2 cellular contexts compared by ENCODE assay signal in the genomic region with DNA sequence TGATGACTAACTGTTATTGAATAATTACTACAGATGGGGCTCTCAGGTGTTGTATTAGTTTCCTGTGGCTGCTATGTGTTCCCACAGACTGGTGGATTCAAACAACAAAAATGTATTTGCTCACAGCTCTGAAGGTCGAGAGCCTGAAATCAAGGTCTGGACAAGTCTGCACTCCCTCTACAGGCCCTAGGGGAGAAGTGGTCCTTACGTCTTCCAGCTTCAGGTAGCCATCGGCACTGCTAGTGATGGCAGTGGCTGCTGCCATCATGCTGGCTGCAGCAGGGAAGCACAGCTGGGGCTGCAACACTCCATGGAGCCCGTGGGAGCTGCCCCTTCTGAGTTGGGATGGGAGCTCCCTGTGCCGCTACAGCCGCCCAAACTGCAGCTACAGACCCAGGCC.
TF ChIP-seq lines count a peak whose summit lies in the region.

No MANE protein-coding gene starts in this region.

TF ChIP-seq in SK-N-SH treated with all-trans-retinoic acid at 6 μM for 48 hours, 23 proteins besides CTCF, POLR2A, EP300 and RAD21:
- TF ChIP-seq, protein P1, sequence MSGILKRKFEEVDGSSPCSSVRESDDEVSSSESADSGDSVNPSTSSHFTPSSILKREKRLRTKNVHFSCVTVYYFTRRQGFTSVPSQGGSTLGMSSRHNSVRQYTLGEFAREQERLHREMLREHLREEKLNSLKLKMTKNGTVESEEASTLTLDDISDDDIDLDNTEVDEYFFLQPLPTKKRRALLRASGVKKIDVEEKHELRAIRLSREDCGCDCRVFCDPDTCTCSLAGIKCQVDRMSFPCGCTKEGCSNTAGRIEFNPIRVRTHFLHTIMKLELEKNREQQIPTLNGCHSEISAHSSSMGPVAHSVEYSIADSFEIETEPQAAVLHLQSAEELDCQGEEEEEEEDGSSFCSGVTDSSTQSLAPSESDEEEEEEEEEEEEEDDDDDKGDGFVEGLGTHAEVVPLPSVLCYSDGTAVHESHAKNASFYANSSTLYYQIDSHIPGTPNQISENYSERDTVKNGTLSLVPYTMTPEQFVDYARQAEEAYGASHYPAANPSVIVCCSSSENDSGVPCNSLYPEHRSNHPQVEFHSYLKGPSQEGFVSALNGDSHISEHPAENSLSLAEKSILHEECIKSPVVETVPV (CRISPR knock-in tag; IDR thresholded peaks at IDR 0.05): no peak
- TF ChIP-seq ZNF565 (CRISPR knock-in tag; conservative IDR thresholded peaks at IDR 0.05; ENCODE audit: low read depth) (no peak), PPARA (CRISPR knock-in tag; IDR thresholded peaks at IDR 0.05; ENCODE audit: borderline replicate concordance) (no peak), TOX (CRISPR knock-in tag; IDR thresholded peaks at IDR 0.05; ENCODE audit: borderline replicate concordance) (no peak), ISL1 (CRISPR knock-in tag; IDR thresholded peaks at IDR 0.05) (no peak)
- TF ChIP-seq, protein P2, sequence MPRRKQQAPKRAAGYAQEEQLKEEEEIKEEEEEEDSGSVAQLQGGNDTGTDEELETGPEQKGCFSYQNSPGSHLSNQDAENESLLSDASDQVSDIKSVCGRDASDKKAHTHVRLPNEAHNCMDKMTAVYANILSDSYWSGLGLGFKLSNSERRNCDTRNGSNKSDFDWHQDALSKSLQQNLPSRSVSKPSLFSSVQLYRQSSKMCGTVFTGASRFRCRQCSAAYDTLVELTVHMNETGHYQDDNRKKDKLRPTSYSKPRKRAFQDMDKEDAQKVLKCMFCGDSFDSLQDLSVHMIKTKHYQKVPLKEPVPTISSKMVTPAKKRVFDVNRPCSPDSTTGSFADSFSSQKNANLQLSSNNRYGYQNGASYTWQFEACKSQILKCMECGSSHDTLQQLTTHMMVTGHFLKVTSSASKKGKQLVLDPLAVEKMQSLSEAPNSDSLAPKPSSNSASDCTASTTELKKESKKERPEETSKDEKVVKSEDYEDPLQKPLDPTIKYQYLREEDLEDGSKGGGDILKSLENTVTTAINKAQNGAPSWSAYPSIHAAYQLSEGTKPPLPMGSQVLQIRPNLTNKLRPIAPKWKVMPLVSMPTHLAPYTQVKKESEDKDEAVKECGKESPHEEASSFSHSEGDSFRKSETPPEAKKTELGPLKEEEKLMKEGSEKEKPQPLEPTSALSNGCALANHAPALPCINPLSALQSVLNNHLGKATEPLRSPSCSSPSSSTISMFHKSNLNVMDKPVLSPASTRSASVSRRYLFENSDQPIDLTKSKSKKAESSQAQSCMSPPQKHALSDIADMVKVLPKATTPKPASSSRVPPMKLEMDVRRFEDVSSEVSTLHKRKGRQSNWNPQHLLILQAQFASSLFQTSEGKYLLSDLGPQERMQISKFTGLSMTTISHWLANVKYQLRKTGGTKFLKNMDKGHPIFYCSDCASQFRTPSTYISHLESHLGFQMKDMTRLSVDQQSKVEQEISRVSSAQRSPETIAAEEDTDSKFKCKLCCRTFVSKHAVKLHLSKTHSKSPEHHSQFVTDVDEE (CRISPR knock-in tag; IDR thresholded peaks at IDR 0.05): no peak

TF ChIP-seq in SK-N-SH, 30 proteins besides CTCF, POLR2A, EP300 and RAD21 (continued from another document):
- TF ChIP-seq, protein P3, sequence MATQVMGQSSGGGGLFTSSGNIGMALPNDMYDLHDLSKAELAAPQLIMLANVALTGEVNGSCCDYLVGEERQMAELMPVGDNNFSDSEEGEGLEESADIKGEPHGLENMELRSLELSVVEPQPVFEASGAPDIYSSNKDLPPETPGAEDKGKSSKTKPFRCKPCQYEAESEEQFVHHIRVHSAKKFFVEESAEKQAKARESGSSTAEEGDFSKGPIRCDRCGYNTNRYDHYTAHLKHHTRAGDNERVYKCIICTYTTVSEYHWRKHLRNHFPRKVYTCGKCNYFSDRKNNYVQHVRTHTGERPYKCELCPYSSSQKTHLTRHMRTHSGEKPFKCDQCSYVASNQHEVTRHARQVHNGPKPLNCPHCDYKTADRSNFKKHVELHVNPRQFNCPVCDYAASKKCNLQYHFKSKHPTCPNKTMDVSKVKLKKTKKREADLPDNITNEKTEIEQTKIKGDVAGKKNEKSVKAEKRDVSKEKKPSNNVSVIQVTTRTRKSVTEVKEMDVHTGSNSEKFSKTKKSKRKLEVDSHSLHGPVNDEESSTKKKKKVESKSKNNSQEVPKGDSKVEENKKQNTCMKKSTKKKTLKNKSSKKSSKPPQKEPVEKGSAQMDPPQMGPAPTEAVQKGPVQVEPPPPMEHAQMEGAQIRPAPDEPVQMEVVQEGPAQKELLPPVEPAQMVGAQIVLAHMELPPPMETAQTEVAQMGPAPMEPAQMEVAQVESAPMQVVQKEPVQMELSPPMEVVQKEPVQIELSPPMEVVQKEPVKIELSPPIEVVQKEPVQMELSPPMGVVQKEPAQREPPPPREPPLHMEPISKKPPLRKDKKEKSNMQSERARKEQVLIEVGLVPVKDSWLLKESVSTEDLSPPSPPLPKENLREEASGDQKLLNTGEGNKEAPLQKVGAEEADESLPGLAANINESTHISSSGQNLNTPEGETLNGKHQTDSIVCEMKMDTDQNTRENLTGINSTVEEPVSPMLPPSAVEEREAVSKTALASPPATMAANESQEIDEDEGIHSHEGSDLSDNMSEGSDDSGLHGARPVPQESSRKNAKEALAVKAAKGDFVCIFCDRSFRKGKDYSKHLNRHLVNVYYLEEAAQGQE (IDR thresholded peaks at IDR 0.05; ENCODE audit: low read depth, low read length): no peak
- TF ChIP-seq GATA2 (CRISPR knock-in tag; IDR thresholded peaks at IDR 0.05) (no peak), TEAD4 (IDR thresholded peaks at IDR 0.05; ENCODE audit: borderline replicate concordance, insufficient read depth) (no peak), CHD2 (IDR thresholded peaks at IDR 0.05; ENCODE audit: low read length, partially characterized antibody) (no peak), FOXM1 (IDR thresholded peaks at IDR 0.05; ENCODE audit: low read depth) (no peak), TAF1 (IDR thresholded peaks at IDR 0.05; ENCODE audit: borderline replicate concordance, low read depth, low read length) (no peak), MXI1 (IDR thresholded peaks at IDR 0.05; ENCODE audit: low read depth, low read length) (no peak), FOSL2 (IDR thresholded peaks at IDR 0.05; ENCODE audit: borderline replicate concordance, low read depth) (no peak), RCOR1 (IDR thresholded peaks at IDR 0.05; ENCODE audit: low read length) (no peak), RXRA (IDR thresholded peaks at IDR 0.05; ENCODE audit: borderline replicate concordance, low read depth) (no peak), NRF1 (IDR thresholded peaks at IDR 0.05; ENCODE audit: low read depth, low read length) (no peak)
- TF ChIP-seq, protein P4, sequence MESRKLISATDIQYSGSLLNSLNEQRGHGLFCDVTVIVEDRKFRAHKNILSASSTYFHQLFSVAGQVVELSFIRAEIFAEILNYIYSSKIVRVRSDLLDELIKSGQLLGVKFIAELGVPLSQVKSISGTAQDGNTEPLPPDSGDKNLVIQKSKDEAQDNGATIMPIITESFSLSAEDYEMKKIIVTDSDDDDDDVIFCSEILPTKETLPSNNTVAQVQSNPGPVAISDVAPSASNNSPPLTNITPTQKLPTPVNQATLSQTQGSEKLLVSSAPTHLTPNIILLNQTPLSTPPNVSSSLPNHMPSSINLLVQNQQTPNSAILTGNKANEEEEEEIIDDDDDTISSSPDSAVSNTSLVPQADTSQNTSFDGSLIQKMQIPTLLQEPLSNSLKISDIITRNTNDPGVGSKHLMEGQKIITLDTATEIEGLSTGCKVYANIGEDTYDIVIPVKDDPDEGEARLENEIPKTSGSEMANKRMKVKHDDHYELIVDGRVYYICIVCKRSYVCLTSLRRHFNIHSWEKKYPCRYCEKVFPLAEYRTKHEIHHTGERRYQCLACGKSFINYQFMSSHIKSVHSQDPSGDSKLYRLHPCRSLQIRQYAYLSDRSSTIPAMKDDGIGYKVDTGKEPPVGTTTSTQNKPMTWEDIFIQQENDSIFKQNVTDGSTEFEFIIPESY (IDR thresholded peaks at IDR 0.05; ENCODE audit: borderline replicate concordance, low read depth): no peak
- TF ChIP-seq, protein P5, sequence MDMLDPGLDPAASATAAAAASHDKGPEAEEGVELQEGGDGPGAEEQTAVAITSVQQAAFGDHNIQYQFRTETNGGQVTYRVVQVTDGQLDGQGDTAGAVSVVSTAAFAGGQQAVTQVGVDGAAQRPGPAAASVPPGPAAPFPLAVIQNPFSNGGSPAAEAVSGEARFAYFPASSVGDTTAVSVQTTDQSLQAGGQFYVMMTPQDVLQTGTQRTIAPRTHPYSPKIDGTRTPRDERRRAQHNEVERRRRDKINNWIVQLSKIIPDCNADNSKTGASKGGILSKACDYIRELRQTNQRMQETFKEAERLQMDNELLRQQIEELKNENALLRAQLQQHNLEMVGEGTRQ (IDR thresholded peaks at IDR 0.05; ENCODE audit: borderline replicate concordance, low read depth, low read length): no peak
- TF ChIP-seq, protein P6, sequence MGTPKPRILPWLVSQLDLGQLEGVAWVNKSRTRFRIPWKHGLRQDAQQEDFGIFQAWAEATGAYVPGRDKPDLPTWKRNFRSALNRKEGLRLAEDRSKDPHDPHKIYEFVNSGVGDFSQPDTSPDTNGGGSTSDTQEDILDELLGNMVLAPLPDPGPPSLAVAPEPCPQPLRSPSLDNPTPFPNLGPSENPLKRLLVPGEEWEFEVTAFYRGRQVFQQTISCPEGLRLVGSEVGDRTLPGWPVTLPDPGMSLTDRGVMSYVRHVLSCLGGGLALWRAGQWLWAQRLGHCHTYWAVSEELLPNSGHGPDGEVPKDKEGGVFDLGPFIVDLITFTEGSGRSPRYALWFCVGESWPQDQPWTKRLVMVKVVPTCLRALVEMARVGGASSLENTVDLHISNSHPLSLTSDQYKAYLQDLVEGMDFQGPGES (IDR thresholded peaks at IDR 0.05; ENCODE audit: low read depth, low read length): no peak
- TF ChIP-seq, protein P7, sequence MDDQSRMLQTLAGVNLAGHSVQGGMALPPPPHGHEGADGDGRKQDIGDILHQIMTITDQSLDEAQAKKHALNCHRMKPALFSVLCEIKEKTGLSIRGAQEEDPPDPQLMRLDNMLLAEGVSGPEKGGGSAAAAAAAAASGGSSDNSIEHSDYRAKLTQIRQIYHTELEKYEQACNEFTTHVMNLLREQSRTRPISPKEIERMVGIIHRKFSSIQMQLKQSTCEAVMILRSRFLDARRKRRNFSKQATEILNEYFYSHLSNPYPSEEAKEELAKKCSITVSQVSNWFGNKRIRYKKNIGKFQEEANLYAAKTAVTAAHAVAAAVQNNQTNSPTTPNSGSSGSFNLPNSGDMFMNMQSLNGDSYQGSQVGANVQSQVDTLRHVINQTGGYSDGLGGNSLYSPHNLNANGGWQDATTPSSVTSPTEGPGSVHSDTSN (IDR thresholded peaks at IDR 0.05): no peak
- TF ChIP-seq, protein P8, sequence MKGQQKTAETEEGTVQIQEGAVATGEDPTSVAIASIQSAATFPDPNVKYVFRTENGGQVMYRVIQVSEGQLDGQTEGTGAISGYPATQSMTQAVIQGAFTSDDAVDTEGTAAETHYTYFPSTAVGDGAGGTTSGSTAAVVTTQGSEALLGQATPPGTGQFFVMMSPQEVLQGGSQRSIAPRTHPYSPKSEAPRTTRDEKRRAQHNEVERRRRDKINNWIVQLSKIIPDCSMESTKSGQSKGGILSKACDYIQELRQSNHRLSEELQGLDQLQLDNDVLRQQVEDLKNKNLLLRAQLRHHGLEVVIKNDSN (IDR thresholded peaks at IDR 0.05; ENCODE audit: borderline replicate concordance, low read depth): no peak
- TF ChIP-seq, protein P9, sequence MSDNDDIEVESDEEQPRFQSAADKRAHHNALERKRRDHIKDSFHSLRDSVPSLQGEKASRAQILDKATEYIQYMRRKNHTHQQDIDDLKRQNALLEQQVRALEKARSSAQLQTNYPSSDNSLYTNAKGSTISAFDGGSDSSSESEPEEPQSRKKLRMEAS (IDR thresholded peaks at IDR 0.05; ENCODE audit: low read depth): no peak
